In the genomic region with DNA sequence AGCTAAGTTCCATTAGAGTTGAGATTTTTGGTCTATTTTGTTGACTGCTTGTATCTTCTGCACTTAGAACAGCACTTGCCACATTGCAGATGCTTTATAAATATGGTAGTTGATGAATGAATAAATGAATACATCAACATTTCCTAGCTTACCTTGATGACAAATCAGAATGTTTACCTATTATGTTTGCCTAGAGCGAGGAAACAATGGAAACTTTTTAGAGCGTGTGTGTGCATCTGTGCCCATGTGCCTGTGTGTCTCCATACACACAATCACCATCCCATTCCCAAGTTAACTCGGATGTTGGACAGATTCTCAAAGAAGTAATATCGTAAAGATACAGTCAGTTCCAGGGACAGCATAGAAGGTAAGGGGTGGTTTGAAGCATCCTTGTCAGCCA, we compare ENCODE assay signal across 1 cellular context.
TF ChIP-seq lines count a peak whose summit lies in the region.

No MANE protein-coding gene starts in this region.

TF ChIP-seq in H1, 55 proteins besides CTCF, POLR2A, EP300 and RAD21 (continued from another document):
- TF ChIP-seq CTBP2 (IDR thresholded peaks at IDR 0.05; ENCODE audit: borderline replicate concordance, insufficient read depth, insufficient read length, low read length), result no peak
- TF ChIP-seq SP2 (IDR thresholded peaks at IDR 0.05; ENCODE audit: low read length), result no peak
- TF ChIP-seq SUZ12 (IDR thresholded peaks at IDR 0.05; ENCODE audit: low read length), result no peak
